Comparison of ENCODE assay signal across 25 cellular contexts in genomic region chr18:27583021-27583420, GRCh38.
"Had no signal": no experiment of that assay in that cellular context is flagged by ENCODE, and none has a peak within 500 bp of the region (broad histone marks: within the 10 kb centered on the region; RNA-seq: fewer than 3 reads in every experiment).

No MANE protein-coding gene starts in this region.

- H3K9me3 ChIP-seq: SJCRH30 had no signal

- DNase-seq: activated CD4-positive, alpha-beta T cell treated with anti-CD3 and anti-CD28 coated beads, Interleukin-2, amount 50 U/mL, for 4 hours; activated CD8-positive, alpha-beta memory T cell treated with anti-CD3 and anti-CD28 coated beads for 24 hours; activated CD8-positive, alpha-beta memory T cell treated with anti-CD3 and anti-CD28 coated beads, Interleukin-2, amount 50 U/mL, for 4 hours; activated T-cell treated with anti-CD3 and anti-CD28 coated beads, Interleukin-2, amount 50 U/mL, for 24 hours; amygdala; endodermal cell; foreskin fibroblast; hippocampal formation; left colon; naive B cell; occipital lobe; posterior cingulate gyrus; SJCRH30; spleen; stimulated activated CD4-positive, alpha-beta T cell treated with anti-CD3 and anti-CD28 coated beads, Interleukin-4, amount 100 ng/mL, for 4 hours; stimulated activated naive CD8-positive, alpha-beta T cell treated with anti-CD3 and anti-CD28 coated beads, Interleukin-15, Interleukin-2, amounts not matched to agents 100 U/mL and 50 U/mL, for 24 hours; T-helper 1 cell; T-helper 9 cell; upper lobe of right lung had no signal

- H3K27ac ChIP-seq: coronary artery, epithelial cell of prostate, SJCRH30, spleen, upper lobe of right lung had no signal

- ATAC-seq: activated naive CD4-positive, alpha-beta T cell treated with anti-CD3 and anti-CD28 coated beads, Interleukin-2, amount 50 U/mL, for 72 hours; activated T-helper 17 cell treated with anti-CD3 and anti-CD28 coated beads, Interleukin-2, amount 50 U/mL, for 72 hours; left colon; sciatic nerve; stimulated activated naive CD8-positive, alpha-beta T cell treated with anti-CD3 and anti-CD28 coated beads, Interleukin-15, Interleukin-2, amounts not matched to agents 100 U/mL and 50 U/mL, for 24 hours; upper lobe of right lung; WTC11 had no signal

- H3K4me3 ChIP-seq: coronary artery, SJCRH30, spleen, upper lobe of right lung had no signal

- H3K36me3 ChIP-seq: SJCRH30, spleen, upper lobe of right lung had no signal

- H3K27me3 ChIP-seq: SJCRH30, spleen, upper lobe of right lung had no signal

- H3K4me1 ChIP-seq: SJCRH30, spleen, upper lobe of right lung had no signal
